In the genomic region with DNA sequence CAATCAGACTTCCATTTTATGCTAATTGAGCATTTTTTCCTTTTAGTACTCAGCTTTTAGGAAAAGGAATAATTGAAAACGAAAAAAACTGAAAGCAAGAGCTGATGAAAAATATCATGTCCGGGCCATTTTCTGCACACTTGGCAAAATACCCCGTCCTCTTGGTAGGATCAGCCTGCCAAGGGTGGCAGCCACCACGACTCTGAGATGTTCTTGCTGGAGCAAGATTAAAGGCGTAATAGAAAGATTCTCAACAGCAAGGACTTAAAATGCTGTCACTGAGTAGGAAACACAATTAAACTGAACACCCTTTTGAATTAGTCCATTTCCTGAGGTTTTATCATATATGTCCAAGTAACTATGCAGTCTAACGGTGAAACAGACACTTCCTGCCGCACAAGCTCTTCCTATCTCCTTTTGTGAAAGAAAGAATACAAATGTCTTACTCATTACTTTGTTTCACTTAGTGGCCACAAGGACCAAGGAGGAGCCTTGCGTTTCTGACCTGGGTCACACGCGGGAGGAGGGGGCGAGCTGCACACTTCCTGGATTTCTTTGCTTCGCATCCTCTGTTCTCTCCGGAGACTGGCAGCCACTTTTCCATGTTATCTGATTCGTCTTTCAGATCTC, we compare ENCODE assay signal across 12 cellular contexts.
DNase-seq lines count a peak whose midpoint lies in the region; ATAC-seq and TF ChIP-seq lines count a peak whose summit lies in the region.
"Had no signal": no experiment of that assay in that cellular context is flagged by ENCODE, and none has a peak within 500 bp of the region (broad histone marks: within the 10 kb centered on the region; RNA-seq: fewer than 3 reads in every experiment).

No MANE protein-coding gene starts in this region.

- H3K4me1 ChIP-seq in BLaER1 treated with 17β-estradiol and CSF1 and Interleukin-3, amounts not matched to agents 10 nM and 100 nM = peaks cover 13 to 24% (median 18%) of the 10 kb centered on the region in 10 experiments
- H3K4me1 ChIP-seq in Loucy (ENCODE audit: insufficient read depth, low read length, poor library complexity, severe bottlenecking) (peaks cover 73% of the 10 kb centered on the region), esophagus muscularis mucosa (peaks cover 0 to 28% (median 7%) of the 10 kb centered on the region in 4 donors)

- no peak for TF ChIP-seq POLR2A in esophagus muscularis mucosa (IDR thresholded peaks at IDR 0.05; ENCODE audit: low read depth)

- TF ChIP-seq EP300 in esophagus muscularis mucosa (IDR thresholded peaks at IDR 0.05) = no peak

- peaks cover 3% of the 10 kb centered on the region for H3K36me3 Mint-ChIP-seq in osteocyte (ENCODE audit: unreplicated experiment)
- H3K36me3 Mint-ChIP-seq in activated naive CD8-positive, alpha-beta T cell treated with anti-CD3 and anti-CD28 coated beads, Interleukin-2, amount 50 U/mL, for 24 hours (ENCODE audit: low read depth) = no peaks in the 10 kb centered on the region
- H3K36me3 Mint-ChIP-seq: CD4-positive, CD25-positive, alpha-beta regulatory T cell had no signal

- no peaks in the 10 kb centered on the region for H3K27me3 ChIP-seq in BLaER1 treated with 17β-estradiol and CSF1 and Interleukin-3, amounts not matched to agents 10 nM and 100 nM
- no peaks in the 10 kb centered on the region for H3K27me3 ChIP-seq in Loucy (ENCODE audit: insufficient read depth, low read length, poor library complexity, severe bottlenecking)
- peaks cover 0 to 6% (median 0%) of the 10 kb centered on the region in 4 donors for H3K27me3 ChIP-seq in esophagus muscularis mucosa

- no peaks in the 10 kb centered on the region for H3K79me2 ChIP-seq in Loucy (ENCODE audit: insufficient read depth, low read length)

- no peak for ATAC-seq in HG02763 (IDR thresholded peaks at IDR 0.05; ENCODE audit: unreplicated experiment)
- ATAC-seq in activated naive CD8-positive, alpha-beta T cell treated with anti-CD3 and anti-CD28 coated beads, Interleukin-2, amount 50 U/mL, for 24 hours = no peak

- no peaks in the 10 kb centered on the region for H3K9me3 Mint-ChIP-seq in osteocyte (ENCODE audit: unreplicated experiment)
- no peaks in the 10 kb centered on the region for H3K9me3 Mint-ChIP-seq in activated naive CD8-positive, alpha-beta T cell treated with anti-CD3 and anti-CD28 coated beads, Interleukin-2, amount 50 U/mL, for 24 hours
- H3K9me3 Mint-ChIP-seq: activated CD4-positive, alpha-beta T cell treated with anti-CD3 and anti-CD28 coated beads, Interleukin-2, amount 10 ng/mL, durations not matched to agents 24 days and 14 days; dendritic cell treated with granulocyte-macrophage colony-stimulating factor and Interleukin-4, amounts not matched to agents 40 ng/mL and 50 ng/mL, for 4 days had no signal

- H3K4me2 ChIP-seq in BLaER1 treated with 17β-estradiol and CSF1 and Interleukin-3, amounts not matched to agents 10 nM and 100 nM = peak overlapping the region; percentile 32 to 66 (median 48); a peak in 21 of 22 replicates
- H3K4me2 ChIP-seq in Loucy (ENCODE audit: low read depth, low read length, poor library complexity, severe bottlenecking) = peak overlapping the region; percentile 72

- H3K27me3 Mint-ChIP-seq in osteocyte (ENCODE audit: unreplicated experiment) = no peaks in the 10 kb centered on the region
- no peaks in the 10 kb centered on the region for H3K27me3 Mint-ChIP-seq in activated naive CD8-positive, alpha-beta T cell treated with anti-CD3 and anti-CD28 coated beads, Interleukin-2, amount 50 U/mL, for 24 hours
- H3K27me3 Mint-ChIP-seq: activated CD4-positive, alpha-beta T cell treated with anti-CD3 and anti-CD28 coated beads, Interleukin-2, amount 10 ng/mL, durations not matched to agents 24 days and 14 days; CD4-positive, CD25-positive, alpha-beta regulatory T cell; dendritic cell treated with granulocyte-macrophage colony-stimulating factor and Interleukin-4, amounts not matched to agents 40 ng/mL and 50 ng/mL, for 4 days had no signal

- intact Hi-C loops in esophagus muscularis mucosa (cut with DNase I) = no loop called here

- peak overlapping the region; percentile 97 for H3K27ac Mint-ChIP-seq in osteocyte (ENCODE audit: unreplicated experiment)
- H3K27ac Mint-ChIP-seq in activated naive CD8-positive, alpha-beta T cell treated with anti-CD3 and anti-CD28 coated beads, Interleukin-2, amount 50 U/mL, for 24 hours = no peak overlapping the region
- H3K27ac Mint-ChIP-seq: activated CD4-positive, alpha-beta T cell treated with anti-CD3 and anti-CD28 coated beads, Interleukin-2, amount 10 ng/mL, durations not matched to agents 24 days and 14 days; CD4-positive, CD25-positive, alpha-beta regulatory T cell; dendritic cell treated with granulocyte-macrophage colony-stimulating factor and Interleukin-4, amounts not matched to agents 40 ng/mL and 50 ng/mL, for 4 days had no signal

- peaks cover 13% of the 10 kb centered on the region; the same call in 1 of the 2 replicates for H3F3A ChIP-seq in Loucy (ENCODE audit: low read depth)

- H2AFZ ChIP-seq in Loucy (ENCODE audit: low read length) = peak overlapping the region; percentile 72

- H3K9ac ChIP-seq in BLaER1 treated with 17β-estradiol and CSF1 and Interleukin-3, amounts not matched to agents 10 nM and 100 nM = 0 out of 22 replicates have a peak overlapping the region, but pooled peaks of 1 of the 11 experiments have one; percentile 18
- peak overlapping the region; percentile 65 for H3K9ac ChIP-seq in Loucy (ENCODE audit: low read depth, low read length, poor library complexity, severe bottlenecking)

- H4K20me1 ChIP-seq in BLaER1 treated with 17β-estradiol and CSF1 and Interleukin-3, amounts not matched to agents 10 nM and 100 nM = no peaks in the 10 kb centered on the region
- no peaks in the 10 kb centered on the region for H4K20me1 ChIP-seq in Loucy (ENCODE audit: insufficient read depth, low read length, poor library complexity, severe bottlenecking)

- H3K4me3 ChIP-seq in BLaER1 treated with 17β-estradiol and CSF1 and Interleukin-3, amounts not matched to agents 10 nM and 100 nM = no peak overlapping the region
- H3K4me3 ChIP-seq in Loucy (ENCODE audit: low read length, poor library complexity, severe bottlenecking) = peak overlapping the region; percentile 58
- H3K4me3 ChIP-seq in esophagus muscularis mucosa = peak overlapping the region; percentile 18 to 26 (median 23)

- H3K9me2 ChIP-seq in Loucy (replicated peaks; ENCODE audit: low read depth, low read length) = no peaks in the 10 kb centered on the region

- no peaks in the 10 kb centered on the region for H3K9me3 ChIP-seq in BLaER1 treated with 17β-estradiol and CSF1 and Interleukin-3, amounts not matched to agents 10 nM and 100 nM (replicated peaks in 1 of 11)
- H3K9me3 ChIP-seq in Loucy (ENCODE audit: insufficient read depth, low read depth, low read length) (no peaks in the 10 kb centered on the region), esophagus muscularis mucosa (no peaks in the 10 kb centered on the region)

- DNase-seq in esophagus muscularis mucosa (ENCODE audit: extremely low spot score) (no peak), osteocyte (ENCODE audit: extremely low spot score, unreplicated experiment) (no peak), DMS79 (lab: John Stamatoyannopoulos, UW) (no peak), GF-D8 (lab: John Stamatoyannopoulos, UW) (no peak)
- no peak for DNase-seq in activated naive CD8-positive, alpha-beta T cell treated with anti-CD3 and anti-CD28 coated beads, Interleukin-2, amount 50 U/mL, for 24 hours
- DNase-seq: activated CD4-positive, alpha-beta T cell treated with anti-CD3 and anti-CD28 coated beads, Interleukin-2, amount 10 ng/mL, durations not matched to agents 24 days and 14 days; CD4-positive, CD25-positive, alpha-beta regulatory T cell had no signal

- TF ChIP-seq CTCF in Loucy (conservative IDR thresholded peaks at IDR 0.05; ENCODE audit: low read length) (no peak), esophagus muscularis mucosa (IDR thresholded peaks at IDR 0.05) (no peak), osteocyte (IDR thresholded peaks at IDR 0.05) (no peak)

- WGBS in esophagus muscularis mucosa = 57% methylated on average over 14 of the region's 14 CpGs

- peak overlapping the region; percentile 55 for H3K4me3 Mint-ChIP-seq in osteocyte (ENCODE audit: unreplicated experiment)
- H3K4me3 Mint-ChIP-seq in activated naive CD8-positive, alpha-beta T cell treated with anti-CD3 and anti-CD28 coated beads, Interleukin-2, amount 50 U/mL, for 24 hours = no peak overlapping the region
- H3K4me3 Mint-ChIP-seq: activated CD4-positive, alpha-beta T cell treated with anti-CD3 and anti-CD28 coated beads, Interleukin-2, amount 10 ng/mL, durations not matched to agents 24 days and 14 days; CD4-positive, CD25-positive, alpha-beta regulatory T cell; dendritic cell treated with granulocyte-macrophage colony-stimulating factor and Interleukin-4, amounts not matched to agents 40 ng/mL and 50 ng/mL, for 4 days had no signal

- H3K36me3 ChIP-seq in BLaER1 treated with 17β-estradiol and CSF1 and Interleukin-3, amounts not matched to agents 10 nM and 100 nM = no peaks in the 10 kb centered on the region
- H3K36me3 ChIP-seq in Loucy (ENCODE audit: insufficient read depth, low read length) (no peaks in the 10 kb centered on the region), esophagus muscularis mucosa (no peaks in the 10 kb centered on the region)

- peaks cover 82% of the 10 kb centered on the region for H3K4me1 Mint-ChIP-seq in osteocyte (ENCODE audit: unreplicated experiment)
- H3K4me1 Mint-ChIP-seq in activated naive CD8-positive, alpha-beta T cell treated with anti-CD3 and anti-CD28 coated beads, Interleukin-2, amount 50 U/mL, for 24 hours = no peaks in the 10 kb centered on the region
- H3K4me1 Mint-ChIP-seq: activated CD4-positive, alpha-beta T cell treated with anti-CD3 and anti-CD28 coated beads, Interleukin-2, amount 10 ng/mL, durations not matched to agents 24 days and 14 days; CD4-positive, CD25-positive, alpha-beta regulatory T cell had no signal

- no peak overlapping the region for H3K27ac ChIP-seq in BLaER1 treated with 17β-estradiol and CSF1 and Interleukin-3, amounts not matched to agents 10 nM and 100 nM
- H3K27ac ChIP-seq in esophagus muscularis mucosa (replicated peaks in 1 of 4) = peak overlapping the region; percentile 30 to 65 (median 56)
- H3K27ac ChIP-seq: HL-60 had no signal

Comparison
In these comparisons a context has a peak if more than half of its experiments do, and no peak if none do; other contexts are left out.
1. H3K27ac ChIP-seq: peak in esophagus muscularis mucosa (4 of 4); none in BLaER1 treated with 17β-estradiol and CSF1 and Interleukin-3, amounts not matched to agents 10 nM and 100 nM (0 of 11).
2. H3K4me3 ChIP-seq: peak in Loucy (single experiment) and esophagus muscularis mucosa (4 of 4); none in BLaER1 treated with 17β-estradiol and CSF1 and Interleukin-3, amounts not matched to agents 10 nM and 100 nM (0 of 10).